8 cellular contexts compared by ENCODE assay signal in genomic region chr2:69565431-69565839, GRCh38.
DNase-seq lines count a peak whose midpoint lies in the region; ATAC-seq lines count a peak whose summit lies in the region.

No MANE protein-coding gene starts in this region.

- peak; percentile 75 for ATAC-seq in HG03442 (IDR thresholded peaks at IDR 0.05; ENCODE audit: unreplicated experiment)

- in situ Hi-C loops in SK-MEL-5 (cut with HindIII; ENCODE audit: low pct_unique_long_range_greater_than_20kb, low sequenced_read_pairs) = loop anchor here (25.0 kb wide), 1 partner anchor 247 kb away; no protein-coding TSS in a partner anchor

- DNase-seq in NCI-H2227 (lab: John Stamatoyannopoulos, UW; ENCODE audit: unreplicated experiment) (peak; percentile 39), NCI-H2227 treated with DMSO at 0.1 percent for 48 hours (lab: John Stamatoyannopoulos, UW) (no peak), SK-MEL-5 (ENCODE audit: low read depth, low spot score) (peak; percentile 83), hippocampal formation (lab: John Stamatoyannopoulos, UW) (peak; percentile 16 to 57), glomerular visceral epithelial cell (ENCODE audit: extremely low spot score) (no peak)
- DNase-seq in activated naive CD4-positive, alpha-beta T cell treated with anti-CD3 and anti-CD28 coated beads, Interleukin-2, amount 50 U/mL, for 16 hours = peak; percentile 66
- DNase-seq in stimulated activated CD4-positive, alpha-beta T cell treated with anti-CD3 and anti-CD28 coated beads, Interleukin-15, amount 100 ng/mL, for 48 hours (ENCODE audit: low read depth in 2 of 2) = peak; percentile 53 to 65

Comparison
In these comparisons a context has a peak if more than half of its experiments do, and no peak if none do; other contexts are left out.
1. DNase-seq: peak in NCI-H2227 (single experiment), SK-MEL-5 (single experiment), activated naive CD4-positive, alpha-beta T cell treated with anti-CD3 and anti-CD28 coated beads, Interleukin-2, amount 50 U/mL, for 16 hours (single experiment), hippocampal formation (2 of 2) and stimulated activated CD4-positive, alpha-beta T cell treated with anti-CD3 and anti-CD28 coated beads, Interleukin-15, amount 100 ng/mL, for 48 hours (2 of 2); none in NCI-H2227 treated with DMSO at 0.1 percent for 48 hours (single experiment) and glomerular visceral epithelial cell (single experiment).